ENCODE assay signal across 8 cellular contexts in the genomic region with DNA sequence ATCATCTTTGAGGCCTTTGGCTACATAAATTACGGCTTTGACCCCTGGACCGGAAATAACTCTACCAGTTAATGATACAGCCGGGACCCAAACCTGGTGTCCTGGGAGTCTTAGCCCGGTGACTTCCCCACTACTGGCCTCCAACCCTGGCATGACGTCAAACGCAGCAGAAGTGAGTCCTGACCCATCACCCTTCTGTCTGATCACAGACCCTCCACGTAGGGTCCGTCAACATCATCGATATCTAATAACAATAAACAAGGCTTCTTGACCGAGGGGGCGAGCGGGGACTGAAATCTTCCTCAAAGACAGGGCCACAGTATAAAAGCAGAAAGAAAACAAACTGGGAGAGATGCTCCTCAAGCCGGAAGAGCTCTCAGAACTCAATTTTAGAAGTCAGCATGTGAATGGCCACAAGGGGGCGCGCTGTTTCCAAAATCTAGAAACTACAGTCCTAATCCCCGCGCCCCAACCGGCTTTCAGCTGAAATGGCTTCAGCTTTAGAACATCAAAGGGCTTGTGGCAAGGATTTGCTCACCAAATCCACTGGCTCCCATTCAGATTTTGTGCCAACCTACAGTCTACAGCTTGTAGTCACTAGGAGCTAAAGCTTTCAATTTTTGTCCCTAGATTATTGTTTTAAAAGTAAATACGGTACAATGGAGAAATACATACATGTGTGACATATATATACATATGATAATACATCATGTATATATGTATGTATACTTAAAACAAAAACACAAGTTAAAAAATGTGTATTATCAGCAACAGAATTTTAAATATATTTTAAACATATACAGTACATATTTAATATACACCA. TPM values are rescaled to one million over a fixed set of nuclear protein-coding genes. Genes with fewer than 3 reads are reported as not detected.
DNase-seq lines count a peak whose midpoint lies in the region; ATAC-seq and TF ChIP-seq lines count a peak whose summit lies in the region.

No MANE protein-coding gene starts in this region.

- peak; percentile 92 for TF ChIP-seq CTCF in foreskin keratinocyte (conservative IDR thresholded peaks at IDR 0.05)

- H3K27ac ChIP-seq in foreskin keratinocyte (no peak overlapping the region), temporal lobe (ENCODE audit: low read depth, low read length) (peak overlapping the region; percentile 25)

- ATAC-seq in foreskin keratinocyte, result peak; percentile 72

- H3K27me3 ChIP-seq in foreskin keratinocyte, result no peaks in the 10 kb centered on the region

- peak; percentile 91 for DNase-seq in DMS 273 (lab: John Stamatoyannopoulos, UW; ENCODE audit: unreplicated experiment)
- DNase-seq in GOT3 (lab: John Stamatoyannopoulos, UW), result peak; percentile 51
- peak; percentile 87 for DNase-seq in MV-4-11 (lab: John Stamatoyannopoulos, UW)
- DNase-seq in SIG-M5 (lab: John Stamatoyannopoulos, UW), result peak; percentile 58
- DNase-seq in activated T-helper 9 cell treated with anti-CD3 and anti-CD28 coated beads, Interleukin-2, amount 50 U/mL, for 16 hours (ENCODE audit: low read depth), result peak; percentile 89
- peak; percentile 41 to 73 for DNase-seq in foreskin keratinocyte
- peak; percentile 71 for DNase-seq in occipital lobe (lab: John Stamatoyannopoulos, UW)

- H3K4me1 ChIP-seq in foreskin keratinocyte, result peaks cover 8% of the 10 kb centered on the region

RNA-seq across cellular contexts. Expression of a gene that starts 46.4 kb away (rescaled TPM):
- total RNA-seq in foreskin keratinocyte (not detected in 2 replicates), occipital lobe (0.94 TPM), temporal lobe (2.2 TPM)
- polyA plus RNA-seq in foreskin keratinocyte, result 0.04 TPM in 1 of 2 replicates, not detected in the other
